ENCODE assay signal across 8 cellular contexts in the genomic region with DNA sequence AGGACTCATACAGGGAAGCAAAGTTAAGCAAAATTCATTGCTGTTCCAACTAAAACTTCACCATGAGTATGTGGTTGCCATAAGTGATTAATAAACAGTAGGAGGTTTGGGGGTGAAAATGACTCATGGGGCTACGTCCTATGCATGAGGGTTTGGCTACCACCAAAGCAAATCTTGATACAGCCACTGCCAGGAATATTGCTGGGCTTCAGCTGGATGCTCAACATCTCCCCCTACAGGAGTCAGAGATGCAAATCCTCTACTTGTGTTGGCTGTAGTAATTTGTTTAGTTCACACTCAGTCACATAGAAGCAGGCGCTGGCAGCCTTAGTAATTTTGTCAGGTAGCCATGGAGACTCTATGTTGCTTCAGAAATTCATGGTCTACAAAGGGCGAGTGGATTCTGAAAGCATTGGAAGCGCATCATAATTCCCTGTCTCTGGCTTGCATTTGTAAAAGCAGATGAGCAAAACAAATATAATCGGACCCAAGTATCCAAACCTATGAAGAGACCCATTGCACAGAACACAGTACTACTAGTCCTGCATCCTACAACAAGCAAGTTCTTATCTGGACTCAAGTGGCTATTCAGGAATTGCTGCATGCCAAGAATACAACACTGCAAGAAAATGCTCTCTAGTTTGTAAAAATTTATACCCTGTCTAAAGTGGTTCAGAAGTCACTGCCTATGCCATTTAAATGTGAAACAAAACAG.
A peak's percentile ranks its signal among the peaks of the same experiment; 100 is the strongest.
DNase-seq lines count a peak whose midpoint lies in the region; ATAC-seq, FAIRE-seq and TF ChIP-seq lines count a peak whose summit lies in the region.

No MANE protein-coding gene starts in this region.

- no peaks in the 10 kb centered on the region for H4K20me1 ChIP-seq in GM12878 (ENCODE audit: control insufficient read depth, insufficient read depth)

- peak; percentile 61 for TF ChIP-seq RAD21 in GM12878 (IDR thresholded peaks at IDR 0.05; ENCODE audit: insufficient read depth, low read depth, low read length)

- RAD21 ChIA-PET in GM12878 (lab: Charles Lee; ENCODE audit: unreplicated experiment) = interaction anchor here (0.6 kb wide), 1 partner anchor 31 kb away, joined by 3 read pairs; no protein-coding TSS in a partner anchor

- BruUV-seq in GM12878 (replicated peaks; lab: Mats Ljungman, UMichigan) = no TSS peak

- no peak overlapping the region for H3K27ac ChIP-seq in C4-2B
- H3K27ac ChIP-seq in GM12878 (ENCODE audit: control insufficient read depth, insufficient read depth) = no peak overlapping the region

- SMC1A ChIA-PET in GM12878 (lab: Charles Lee; ENCODE audit: uncharacterized antibody, unreplicated experiment) = interaction anchor here (1.1 to 1.5 kb wide), 2 partner anchors 11 to 500 kb away, joined by 3 to 4 read pairs; no protein-coding TSS in a partner anchor

- no peak overlapping the region for H3K4me3 ChIP-seq in GM12878

- H3K9me3 ChIP-seq in GM12878 (replicated peaks; ENCODE audit: control insufficient read depth, insufficient read depth, low read length) = no peaks in the 10 kb centered on the region; the same call in 2 of the 3 replicates

- no peaks in the 10 kb centered on the region; a peak in 1 of 4 replicates for H3K27me3 ChIP-seq in GM12878 (replicated peaks in 1 of 2; ENCODE audit: control insufficient read depth in 2 of 2, insufficient read depth in 2 of 2, low read length in 1 of 2)

- H2AFZ ChIP-seq in GM12878 (ENCODE audit: control insufficient read depth, low read depth, low read length) = no peak overlapping the region

- H3K36me3 ChIP-seq in GM12878 (ENCODE audit: control insufficient read depth in 2 of 2, insufficient read depth in 2 of 2, low read length in 1 of 2) = no peaks in the 10 kb centered on the region

- in situ Hi-C loops in GM12878 (cut with MboI) = no loop called here

- intact Hi-C loops in GM12878 (cut with micrococcal nuclease; ENCODE audit: unreplicated experiment) = no loop called here

- POLR2A ChIA-PET in GM12878 (lab: Charles Lee) = no interaction called here

- no peak for TF ChIP-seq POLR2A in GM12878 (IDR thresholded peaks at IDR 0.05; ENCODE audit: low read depth, low read length)

- ATAC-seq in GM12878 (peak; percentile 76), GM18517 (IDR thresholded peaks at IDR 0.05; ENCODE audit: unreplicated experiment) (no peak)

- DNase-seq in GM19239 (ENCODE audit: insufficient read length, low spot score) = peak; percentile 61
- DNase-seq in LoVo (ENCODE audit: low spot score) = peak; percentile 35
- DNase-seq in T-helper 22 cell (ENCODE audit: low read depth) = peak; percentile 41
- DNase-seq in GM12878 (ENCODE audit: low read depth, low spot score) = no peak
- DNase-seq in iPS-NIHi7 (ENCODE audit: extremely low spot score) = peak; percentile 76
- DNase-seq in stimulated activated CD4-positive, alpha-beta T cell treated with anti-CD3 and anti-CD28 coated beads, Interleukin-1b, Interleukin-23, amount 100 ng/mL, for 1 hour (ENCODE audit: low read depth in 2 of 2) = peak; percentile 25 to 43

- TF ChIP-seq EP300 in GM12878 (IDR thresholded peaks at IDR 0.05; ENCODE audit: borderline replicate concordance in 1 of 2, control insufficient read depth in 1 of 2, low read depth in 2 of 2, low read length in 2 of 2) = no peak

- CTCF ChIA-PET in GM12878 (lab: Yijun Ruan, JAX) = interaction anchor here (0.9 to 2.2 kb wide), 5 partner anchors 11 to 1194 kb away, joined by 3 to 6 read pairs (median 5); no protein-coding TSS in a partner anchor

- FAIRE-seq in GM19239 (lab: Jason Lieb, UNC) (peak; percentile 86), GM12878 (lab: Jason Lieb, UNC) (peak; percentile 88)

- 36% methylated on average over 5 of the region's 5 CpGs for WGBS in GM12878 (ENCODE audit: insufficient coverage, insufficient replicate concordance, low lambda C conversion rate, missing lambda C conversion rate)

- no peak overlapping the region for H3K9ac ChIP-seq in GM12878 (ENCODE audit: control insufficient read depth, insufficient read depth, low read length)

- H3K4me1 ChIP-seq in GM12878 (ENCODE audit: control insufficient read depth, insufficient read depth, low read length) = no peaks in the 10 kb centered on the region

- no peak overlapping the region for H3K4me2 ChIP-seq in GM12878 (ENCODE audit: control insufficient read depth, insufficient read depth)

- peak; percentile 83 for TF ChIP-seq CTCF in C4-2B (conservative IDR thresholded peaks at IDR 0.05)
- peak; percentile 53 to 75 (median 70) for TF ChIP-seq CTCF in GM12878 (IDR thresholded peaks at IDR 0.05 in 2 of 3, conservative IDR thresholded peaks at IDR 0.05 in 1 of 3; ENCODE audit: control insufficient read depth in 2 of 3, extremely low read depth in 1 of 3, insufficient read depth in 1 of 3, low read depth in 3 of 3, low read length in 3 of 3)

- no peaks in the 10 kb centered on the region for H3K79me2 ChIP-seq in GM12878 (ENCODE audit: control insufficient read depth, insufficient read depth, low read length)

TF ChIP-seq in GM12878, 131 proteins besides CTCF, POLR2A, EP300 and RAD21 (continues in another document):
- TF ChIP-seq NFYA (IDR thresholded peaks at IDR 0.05; ENCODE audit: borderline replicate concordance, low read depth, low read length) (no peak), PAX5 (IDR thresholded peaks at IDR 0.05; ENCODE audit: borderline replicate concordance, low read depth, low read length) (no peak), YY1 (IDR thresholded peaks at IDR 0.05; ENCODE audit: low read depth, low read length) (no peak), SMC3 (IDR thresholded peaks at IDR 0.05; ENCODE audit: borderline replicate concordance, low read length) (peak; percentile 46; the same call in 1 of the 2 replicates), NFXL1 (IDR thresholded peaks at IDR 0.05; ENCODE audit: borderline replicate concordance) (no peak), GATAD2B (conservative IDR thresholded peaks at IDR 0.05; ENCODE audit: low read depth) (no peak), POU2F2 (IDR thresholded peaks at IDR 0.05; ENCODE audit: borderline replicate concordance, low read depth, low read length) (peak; percentile 92; the same call in 2 of the 3 replicates), PAX8 (IDR thresholded peaks at IDR 0.05) (no peak), TCF3 (IDR thresholded peaks at IDR 0.05; ENCODE audit: borderline replicate concordance, insufficient read depth, low read depth, low read length) (no peak), ZSCAN29 (IDR thresholded peaks at IDR 0.05) (no peak)
- TF ChIP-seq, protein P1, sequence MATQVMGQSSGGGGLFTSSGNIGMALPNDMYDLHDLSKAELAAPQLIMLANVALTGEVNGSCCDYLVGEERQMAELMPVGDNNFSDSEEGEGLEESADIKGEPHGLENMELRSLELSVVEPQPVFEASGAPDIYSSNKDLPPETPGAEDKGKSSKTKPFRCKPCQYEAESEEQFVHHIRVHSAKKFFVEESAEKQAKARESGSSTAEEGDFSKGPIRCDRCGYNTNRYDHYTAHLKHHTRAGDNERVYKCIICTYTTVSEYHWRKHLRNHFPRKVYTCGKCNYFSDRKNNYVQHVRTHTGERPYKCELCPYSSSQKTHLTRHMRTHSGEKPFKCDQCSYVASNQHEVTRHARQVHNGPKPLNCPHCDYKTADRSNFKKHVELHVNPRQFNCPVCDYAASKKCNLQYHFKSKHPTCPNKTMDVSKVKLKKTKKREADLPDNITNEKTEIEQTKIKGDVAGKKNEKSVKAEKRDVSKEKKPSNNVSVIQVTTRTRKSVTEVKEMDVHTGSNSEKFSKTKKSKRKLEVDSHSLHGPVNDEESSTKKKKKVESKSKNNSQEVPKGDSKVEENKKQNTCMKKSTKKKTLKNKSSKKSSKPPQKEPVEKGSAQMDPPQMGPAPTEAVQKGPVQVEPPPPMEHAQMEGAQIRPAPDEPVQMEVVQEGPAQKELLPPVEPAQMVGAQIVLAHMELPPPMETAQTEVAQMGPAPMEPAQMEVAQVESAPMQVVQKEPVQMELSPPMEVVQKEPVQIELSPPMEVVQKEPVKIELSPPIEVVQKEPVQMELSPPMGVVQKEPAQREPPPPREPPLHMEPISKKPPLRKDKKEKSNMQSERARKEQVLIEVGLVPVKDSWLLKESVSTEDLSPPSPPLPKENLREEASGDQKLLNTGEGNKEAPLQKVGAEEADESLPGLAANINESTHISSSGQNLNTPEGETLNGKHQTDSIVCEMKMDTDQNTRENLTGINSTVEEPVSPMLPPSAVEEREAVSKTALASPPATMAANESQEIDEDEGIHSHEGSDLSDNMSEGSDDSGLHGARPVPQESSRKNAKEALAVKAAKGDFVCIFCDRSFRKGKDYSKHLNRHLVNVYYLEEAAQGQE (IDR thresholded peaks at IDR 0.05; ENCODE audit: low read depth, low read length) = no peak
- TF ChIP-seq, protein P2, sequence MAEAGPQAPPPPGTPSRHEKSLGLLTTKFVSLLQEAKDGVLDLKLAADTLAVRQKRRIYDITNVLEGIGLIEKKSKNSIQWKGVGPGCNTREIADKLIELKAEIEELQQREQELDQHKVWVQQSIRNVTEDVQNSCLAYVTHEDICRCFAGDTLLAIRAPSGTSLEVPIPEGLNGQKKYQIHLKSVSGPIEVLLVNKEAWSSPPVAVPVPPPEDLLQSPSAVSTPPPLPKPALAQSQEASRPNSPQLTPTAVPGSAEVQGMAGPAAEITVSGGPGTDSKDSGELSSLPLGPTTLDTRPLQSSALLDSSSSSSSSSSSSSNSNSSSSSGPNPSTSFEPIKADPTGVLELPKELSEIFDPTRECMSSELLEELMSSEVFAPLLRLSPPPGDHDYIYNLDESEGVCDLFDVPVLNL (IDR thresholded peaks at IDR 0.05; ENCODE audit: low read depth, low read length) = no peak
